6 cellular contexts compared by ENCODE assay signal in genomic region chr11:71829686-71830085, GRCh38. TPM values are rescaled to one million over a fixed set of nuclear protein-coding genes. Genes with fewer than 3 reads are reported as not detected.
"Had no signal": no experiment of that assay in that cellular context is flagged by ENCODE, and none has a peak within 500 bp of the region (broad histone marks: within the 10 kb centered on the region; RNA-seq: fewer than 3 reads in every experiment).

No MANE protein-coding gene starts in this region.

RNA-seq across cellular contexts. Expression of gene DEFB108B, which starts 3.3 kb away (rescaled TPM):
- total RNA-seq: GM23338, H1, H9, HT-29, IMR-90, K562 had no signal
- polyA plus RNA-seq: GM23338, H1, IMR-90, K562 had no signal

RNA-seq across cellular contexts. Expression of gene DEFB131B, which starts 48.6 kb away (rescaled TPM):
- total RNA-seq: GM23338, H1, H9, HT-29, IMR-90, K562 had no signal
- polyA plus RNA-seq: GM23338, H1, IMR-90, K562 had no signal
